Comparison of ENCODE assay signal across 1 cellular context in genomic region chr2:112481528-112482228, GRCh38.
TF ChIP-seq lines count a peak whose summit lies in the region.

TSS of gene TTL (plus strand) at chr2:112482156. CDS start at chr2:112482345, 189 bp downstream.

TF ChIP-seq in K562, 482 proteins besides CTCF, POLR2A, EP300 and RAD21 (continued from another document and continues in another):
- TF ChIP-seq ZBTB49 (CRISPR knock-in tag; IDR thresholded peaks at IDR 0.05; ENCODE audit: borderline replicate concordance) = no peak
- TF ChIP-seq CBFA2T2 (conservative IDR thresholded peaks at IDR 0.05) = no peak
- no peak for TF ChIP-seq ZNF609 (CRISPR knock-in tag; IDR thresholded peaks at IDR 0.05; ENCODE audit: borderline replicate concordance)
- TF ChIP-seq DACH1 (IDR thresholded peaks at IDR 0.05; ENCODE audit: partially characterized antibody) = no peak
- TF ChIP-seq SMAD1 (IDR thresholded peaks at IDR 0.05; ENCODE audit: low read depth, low read length, partially characterized antibody) = no peak
- no peak for TF ChIP-seq YBX1 (IDR thresholded peaks at IDR 0.05)
- TF ChIP-seq HNRNPUL1 (IDR thresholded peaks at IDR 0.05; ENCODE audit: low read length) = no peak
- no peak for TF ChIP-seq NR0B1 (IDR thresholded peaks at IDR 0.05; ENCODE audit: partially characterized antibody)
- TF ChIP-seq KDM4B (IDR thresholded peaks at IDR 0.05; ENCODE audit: borderline replicate concordance in 2 of 2, low read depth in 1 of 2) = no peak
- 0 out of 2 replicates have a peak, but pooled peaks have one; percentile 4 for TF ChIP-seq HDAC2 (IDR thresholded peaks at IDR 0.05)
- TF ChIP-seq ZFP30 (CRISPR knock-in tag; IDR thresholded peaks at IDR 0.05; ENCODE audit: borderline replicate concordance) = no peak
- TF ChIP-seq NR4A1 (CRISPR knock-in tag; IDR thresholded peaks at IDR 0.05) = no peak
- TF ChIP-seq NR4A1 (tag; IDR thresholded peaks at IDR 0.05) = no peak
- no peak for TF ChIP-seq FOXA1 (IDR thresholded peaks at IDR 0.05; ENCODE audit: borderline replicate concordance)
- no peak for TF ChIP-seq FIP1L1 (IDR thresholded peaks at IDR 0.05; ENCODE audit: low read depth, low read length, poor library complexity, severe bottlenecking)
- no peak for TF ChIP-seq PML (IDR thresholded peaks at IDR 0.05; ENCODE audit: low read length)
- TF ChIP-seq NFE2 (IDR thresholded peaks at IDR 0.05; ENCODE audit: low read depth) = no peak
- no peak for TF ChIP-seq POLR3A (IDR thresholded peaks at IDR 0.05; ENCODE audit: borderline replicate concordance, extremely low read depth, insufficient read depth, insufficient read length)
- TF ChIP-seq LCOR (CRISPR knock-in tag; IDR thresholded peaks at IDR 0.05) = no peak
- no peak for TF ChIP-seq ZNF586 (CRISPR knock-in tag; conservative IDR thresholded peaks at IDR 0.05)
- no peak for TF ChIP-seq BCL6 (CRISPR knock-in tag; IDR thresholded peaks at IDR 0.05)
- no peak for TF ChIP-seq ZNF384 (IDR thresholded peaks at IDR 0.05; ENCODE audit: low read depth, low read length)
- TF ChIP-seq CREM (IDR thresholded peaks at IDR 0.05; ENCODE audit: low read depth) = peak; percentile 37; the same call in 1 of the 2 replicates
- TF ChIP-seq NFATC3 (IDR thresholded peaks at IDR 0.05) = no peak
- no peak for TF ChIP-seq CTCFL (IDR thresholded peaks at IDR 0.05; ENCODE audit: borderline replicate concordance, insufficient read depth, low read depth, low read length, poor library complexity, severe bottlenecking)
- no peak for TF ChIP-seq PHB2 (IDR thresholded peaks at IDR 0.05; ENCODE audit: low read depth)
- TF ChIP-seq ARNT (IDR thresholded peaks at IDR 0.05) = no peak
- TF ChIP-seq ERF (CRISPR knock-in tag; IDR thresholded peaks at IDR 0.05) = no peak
- TF ChIP-seq RFX5 (IDR thresholded peaks at IDR 0.05; ENCODE audit: low read depth, low read length) = no peak
- TF ChIP-seq ZC3H11A (IDR thresholded peaks at IDR 0.05; ENCODE audit: low read depth, low read length) = no peak
- no peak for TF ChIP-seq HDGF (IDR thresholded peaks at IDR 0.05)
- TF ChIP-seq ZNF589 (CRISPR knock-in tag; IDR thresholded peaks at IDR 0.05; ENCODE audit: low read depth) = no peak
- no peak for TF ChIP-seq OTX1 (CRISPR knock-in tag; IDR thresholded peaks at IDR 0.05)
- TF ChIP-seq CHCHD3 (CRISPR knock-in tag; IDR thresholded peaks at IDR 0.05) = no peak
- peak; percentile 71; the same call in 1 of the 2 replicates for TF ChIP-seq NFIC (IDR thresholded peaks at IDR 0.05)
- TF ChIP-seq SMARCA5 (IDR thresholded peaks at IDR 0.05) = no peak
- no peak for TF ChIP-seq ZNF699 (CRISPR knock-in tag; IDR thresholded peaks at IDR 0.05; ENCODE audit: insufficient replicate concordance)
- no peak for TF ChIP-seq TRIM28 (IDR thresholded peaks at IDR 0.05)
- no peak for TF ChIP-seq ZNF140 (CRISPR knock-in tag; IDR thresholded peaks at IDR 0.05)
- TF ChIP-seq KDM2B (CRISPR knock-in tag; IDR thresholded peaks at IDR 0.05) = peak; percentile 53; the same call in 1 of the 2 replicates
- TF ChIP-seq KAT7 (CRISPR knock-in tag; IDR thresholded peaks at IDR 0.05; ENCODE audit: borderline replicate concordance) = no peak
- peak in 1 of 2 experiments; percentile 75; a peak in 2 of 4 replicates for TF ChIP-seq NONO (IDR thresholded peaks at IDR 0.05; ENCODE audit: low read depth in 2 of 2, low read length in 1 of 2)
- TF ChIP-seq ZKSCAN1 (IDR thresholded peaks at IDR 0.05; ENCODE audit: low read depth, low read length) = no peak
- no peak for TF ChIP-seq RBM34 (IDR thresholded peaks at IDR 0.05; ENCODE audit: borderline replicate concordance, insufficient read depth, low read length)
- no peak for TF ChIP-seq ZBED1 (IDR thresholded peaks at IDR 0.05)
- peak; percentile 36; the same call in 1 of the 2 replicates for TF ChIP-seq GABPA (tag; conservative IDR thresholded peaks at IDR 0.05; ENCODE audit: low read depth)
- peak; percentile 52 for TF ChIP-seq KDM5B (IDR thresholded peaks at IDR 0.05; ENCODE audit: insufficient replicate concordance, low read depth, low read length)
- TF ChIP-seq BRF1 (IDR thresholded peaks at IDR 0.05; ENCODE audit: borderline replicate concordance, extremely low read depth, insufficient read length) = no peak
- TF ChIP-seq RBM22 (IDR thresholded peaks at IDR 0.05; ENCODE audit: low read depth, low read length, poor library complexity, severe bottlenecking) = no peak
- TF ChIP-seq IRF2 (CRISPR knock-in tag; IDR thresholded peaks at IDR 0.05) = no peak
- TF ChIP-seq MYNN (IDR thresholded peaks at IDR 0.05) = no peak
- no peak for TF ChIP-seq MYNN (CRISPR knock-in tag; IDR thresholded peaks at IDR 0.05)
- no peak for TF ChIP-seq PATZ1 (CRISPR knock-in tag; IDR thresholded peaks at IDR 0.05; ENCODE audit: borderline replicate concordance)
- TF ChIP-seq MAX (CRISPR knock-in tag; IDR thresholded peaks at IDR 0.05) = no peak
- TF ChIP-seq MNT (conservative IDR thresholded peaks at IDR 0.05) = 0 out of 4 replicates have a peak, but pooled peaks of 1 of the 2 experiments have one; percentile 33
- no peak for TF ChIP-seq RFX1 (IDR thresholded peaks at IDR 0.05)
- TF ChIP-seq SMAD4 (CRISPR knock-in tag; conservative IDR thresholded peaks at IDR 0.05) = peak; percentile 81
- TF ChIP-seq UBTF (IDR thresholded peaks at IDR 0.05; ENCODE audit: borderline replicate concordance in 1 of 2, low read depth in 2 of 2, low read length in 2 of 2) = 0 out of 4 replicates have a peak, but pooled peaks of 1 of the 2 experiments have one; percentile 65
- no peak for TF ChIP-seq ZNF780A (CRISPR knock-in tag; IDR thresholded peaks at IDR 0.05)
- TF ChIP-seq TSC22D4 (tag; IDR thresholded peaks at IDR 0.05) = no peak
